In the genomic region with DNA sequence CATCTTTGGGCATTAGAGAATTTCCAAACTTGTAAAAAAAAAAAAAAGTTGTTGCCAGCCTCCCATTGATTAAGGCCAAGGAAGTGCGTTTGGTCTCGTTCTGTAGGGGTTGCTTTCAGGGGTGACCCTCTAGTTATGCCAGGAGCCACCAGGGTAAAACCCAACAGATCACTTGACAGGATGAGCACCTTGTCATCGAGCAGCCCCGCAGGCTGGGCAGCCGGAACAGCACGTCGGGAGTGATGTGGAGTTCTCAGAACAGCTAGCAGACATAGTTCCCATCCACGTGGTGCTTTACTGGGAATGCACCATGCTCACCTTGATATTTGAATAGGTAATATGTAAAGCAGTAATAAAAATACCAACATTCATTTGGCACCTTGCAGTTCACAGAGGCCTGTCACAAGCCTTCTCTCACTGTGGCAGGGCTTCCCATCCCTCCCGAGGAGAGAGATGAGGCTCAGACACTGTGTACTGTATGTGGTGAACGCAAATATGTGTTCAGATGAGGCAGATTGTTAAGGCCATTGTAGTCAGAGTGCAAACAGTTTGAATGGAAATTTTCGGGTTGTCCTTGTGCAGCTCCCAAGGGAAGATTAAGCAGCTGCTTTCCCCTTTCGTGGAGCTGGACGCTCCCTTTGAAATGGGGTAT, we compare ENCODE assay signal across 15 cellular contexts.
DNase-seq lines count a peak whose midpoint lies in the region; ATAC-seq and TF ChIP-seq lines count a peak whose summit lies in the region.
"Had no signal": no experiment of that assay in that cellular context is flagged by ENCODE, and none has a peak within 500 bp of the region (broad histone marks: within the 10 kb centered on the region; RNA-seq: fewer than 3 reads in every experiment).

No MANE protein-coding gene starts in this region.

- DNase-seq in DMS53 (lab: John Stamatoyannopoulos, UW) (peak; percentile 16), DMS53 treated with DMSO at 0.1 percent for 48 hours (lab: John Stamatoyannopoulos, UW; ENCODE audit: unreplicated experiment) (no peak), DMS153 treated with DMSO at 0.1 percent for 48 hours (lab: John Stamatoyannopoulos, UW; ENCODE audit: unreplicated experiment) (peak; percentile 33), NCI-H748 treated with DMSO at 0.1 percent for 48 hours (lab: John Stamatoyannopoulos, UW) (peak; percentile 1), progenitor cell of endocrine pancreas (ENCODE audit: low spot score, unreplicated experiment) (no peak), RPMI8226 (no peak)
- DNase-seq: erythroblast; NCI-H2227 treated with DMSO at 0.1 percent for 48 hours; spleen; stimulated activated CD4-positive, alpha-beta T cell treated with anti-CD3 and anti-CD28 coated beads, Interleukin-4, amount 100 ng/mL, for 4 hours had no signal

- no peaks in the 10 kb centered on the region for H3K27me3 Mint-ChIP-seq in progenitor cell of endocrine pancreas

- H3K27ac ChIP-seq in layer of hippocampus (ENCODE audit: low read depth, low read length), result peak overlapping the region; percentile 32
- H3K27ac ChIP-seq: 22Rv1, RWPE1, spleen had no signal

- no peak overlapping the region for H3K27ac Mint-ChIP-seq in progenitor cell of endocrine pancreas

- H3K4me1 Mint-ChIP-seq in progenitor cell of endocrine pancreas (ENCODE audit: low read depth), result no peaks in the 10 kb centered on the region

- no peaks in the 10 kb centered on the region for H3K27me3 ChIP-seq in layer of hippocampus (ENCODE audit: control insufficient read depth, insufficient read depth, low read length)
- H3K27me3 ChIP-seq: breast epithelium, spleen had no signal

- peaks cover 35% of the 10 kb centered on the region for H3K36me3 Mint-ChIP-seq in progenitor cell of endocrine pancreas (ENCODE audit: insufficient read depth)

- H3K4me3 Mint-ChIP-seq in progenitor cell of endocrine pancreas (ENCODE audit: low read depth), result no peak overlapping the region

- ATAC-seq in HG03342 (IDR thresholded peaks at IDR 0.05; ENCODE audit: unreplicated experiment), result no peak

- no peak for TF ChIP-seq CTCF in progenitor cell of endocrine pancreas (IDR thresholded peaks at IDR 0.05; ENCODE audit: unreplicated experiment)

- H3K9me3 Mint-ChIP-seq in progenitor cell of endocrine pancreas (ENCODE audit: low read depth), result peaks cover 7% of the 10 kb centered on the region

Comparison
In these comparisons a context has a peak if more than half of its experiments do, and no peak if none do; other contexts are left out.
1. DNase-seq: peak in DMS53 (single experiment), DMS153 treated with DMSO at 0.1 percent for 48 hours (single experiment) and NCI-H748 treated with DMSO at 0.1 percent for 48 hours (single experiment); none in DMS53 treated with DMSO at 0.1 percent for 48 hours (single experiment), progenitor cell of endocrine pancreas (single experiment) and RPMI8226 (single experiment).